Comparison of ENCODE assay signal across 2 cellular contexts in the genomic region with DNA sequence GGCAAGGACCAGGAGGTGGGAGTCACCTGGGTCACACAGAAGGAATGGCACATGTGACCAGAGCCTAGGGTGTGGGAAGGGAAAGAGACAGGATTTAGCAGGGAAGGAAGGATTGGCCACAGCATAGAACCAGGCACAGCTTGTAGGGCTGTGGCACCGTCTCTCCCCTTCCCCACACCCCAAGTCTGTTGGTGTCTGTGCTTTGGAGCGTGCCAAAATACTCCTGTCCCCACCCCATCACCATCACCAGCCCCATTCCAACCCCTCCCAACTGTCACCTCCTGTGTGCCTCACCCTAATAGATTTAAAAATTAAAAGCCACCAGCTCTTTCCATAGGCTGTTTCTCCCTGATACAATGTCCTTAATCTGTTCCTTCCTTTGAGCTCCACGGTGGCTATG.
TF ChIP-seq lines count a peak whose summit lies in the region.

No MANE protein-coding gene starts in this region.

TF ChIP-seq in IMR-90, 13 proteins besides CTCF, POLR2A, EP300 and RAD21:
- no peak for TF ChIP-seq CHD1 (IDR thresholded peaks at IDR 0.05; ENCODE audit: low read depth, low read length)
- TF ChIP-seq MAZ (IDR thresholded peaks at IDR 0.05; ENCODE audit: borderline replicate concordance, low read depth, low read length) = no peak
- TF ChIP-seq, protein P1, sequence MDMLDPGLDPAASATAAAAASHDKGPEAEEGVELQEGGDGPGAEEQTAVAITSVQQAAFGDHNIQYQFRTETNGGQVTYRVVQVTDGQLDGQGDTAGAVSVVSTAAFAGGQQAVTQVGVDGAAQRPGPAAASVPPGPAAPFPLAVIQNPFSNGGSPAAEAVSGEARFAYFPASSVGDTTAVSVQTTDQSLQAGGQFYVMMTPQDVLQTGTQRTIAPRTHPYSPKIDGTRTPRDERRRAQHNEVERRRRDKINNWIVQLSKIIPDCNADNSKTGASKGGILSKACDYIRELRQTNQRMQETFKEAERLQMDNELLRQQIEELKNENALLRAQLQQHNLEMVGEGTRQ (IDR thresholded peaks at IDR 0.05; ENCODE audit: low read depth, low read length) = no peak

TF ChIP-seq in H1, 55 proteins besides CTCF, POLR2A, EP300 and RAD21:
- TF ChIP-seq CREB1 (IDR thresholded peaks at IDR 0.05) (no peak), RBBP5 (IDR thresholded peaks at IDR 0.05; ENCODE audit: borderline replicate concordance, low read depth, low read length) (no peak), YY1 (IDR thresholded peaks at IDR 0.05; ENCODE audit: low read depth, low read length) (no peak), MAFK (IDR thresholded peaks at IDR 0.05; ENCODE audit: low read depth, low read length) (no peak), POU5F1 (IDR thresholded peaks at IDR 0.05; ENCODE audit: low read depth, low read length) (no peak), SP1 (IDR thresholded peaks at IDR 0.05; ENCODE audit: low read depth, low read length) (no peak), CEBPB (IDR thresholded peaks at IDR 0.05; ENCODE audit: low read depth, low read length) (no peak), SP2 (IDR thresholded peaks at IDR 0.05; ENCODE audit: low read length) (no peak)
TF ChIP-seq in H1: peak in this region for 0.
